14 cellular contexts compared by ENCODE assay signal in the genomic region with DNA sequence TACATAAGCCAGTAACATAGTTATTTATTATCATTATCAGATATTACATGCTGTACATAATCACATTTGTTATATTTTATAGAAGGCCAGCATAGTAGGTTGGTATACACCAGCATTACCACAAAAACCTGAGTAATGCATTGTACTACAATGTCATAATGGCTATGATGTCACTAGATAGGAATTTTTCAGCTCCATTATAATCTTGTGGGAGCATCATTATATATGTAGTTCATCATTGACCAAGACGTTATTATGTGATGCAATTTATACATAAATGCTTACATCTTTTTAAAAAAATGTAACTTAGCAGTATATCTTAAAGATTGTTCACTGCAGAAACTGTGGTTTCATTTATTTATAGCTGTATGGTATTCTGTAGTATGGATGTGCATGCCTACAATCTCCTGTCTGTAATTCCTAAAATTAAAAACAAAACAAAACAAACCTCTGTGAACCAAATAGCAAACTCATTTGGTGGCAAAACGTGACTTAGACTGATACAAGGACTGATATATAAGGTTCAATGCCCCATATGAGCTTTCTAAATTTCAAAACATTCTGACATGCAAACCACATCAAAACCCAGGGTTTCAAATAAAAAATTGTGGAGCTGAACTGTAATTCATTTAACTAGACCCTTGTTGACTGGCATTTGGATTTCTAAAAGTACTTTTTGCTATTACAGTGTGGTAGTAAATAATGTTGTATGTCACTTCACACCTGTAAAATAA.
DNase-seq lines count a peak whose midpoint lies in the region; ATAC-seq, FAIRE-seq and TF ChIP-seq lines count a peak whose summit lies in the region.
"Had no signal": no experiment of that assay in that cellular context is flagged by ENCODE, and none has a peak within 500 bp of the region (broad histone marks: within the 10 kb centered on the region; RNA-seq: fewer than 3 reads in every experiment).

No MANE protein-coding gene starts in this region.

- H3K4me3 Mint-ChIP-seq in nephron: no peak overlapping the region
- H3K4me3 Mint-ChIP-seq in activated CD4-positive, alpha-beta memory T cell treated with anti-CD3 and anti-CD28 coated beads, Interleukin-2, amount 10 ng/mL, durations not matched to agents 7 days and 5 days: no peak overlapping the region
- H3K4me3 Mint-ChIP-seq: activated CD8-positive, alpha-beta T cell treated with anti-CD3 and anti-CD28 coated beads for 36 hours had no signal

- 51 to 68% (median 65%) methylated on average over 2 of the region's 2 CpGs for WGBS in small intestine, 3 donors

- no peak overlapping the region for H3K4me3 ChIP-seq in cardiac fibroblast (replicated peaks in 1 of 2; ENCODE audit: low read depth in 2 of 2, low read length in 2 of 2)
- H3K4me3 ChIP-seq in small intestine (ENCODE audit: low read depth in 1 of 2, low read length in 2 of 2): no peak overlapping the region

- peak overlapping the region; percentile 15 to 93 (median 74) for H3K27ac Mint-ChIP-seq in nephron
- H3K27ac Mint-ChIP-seq in activated CD4-positive, alpha-beta memory T cell treated with anti-CD3 and anti-CD28 coated beads, Interleukin-2, amount 10 ng/mL, durations not matched to agents 7 days and 5 days: no peak overlapping the region

- H3K27me3 ChIP-seq in small intestine (ENCODE audit: control insufficient read depth in 2 of 2, insufficient read depth in 2 of 2, low read length in 2 of 2): no peaks in the 10 kb centered on the region

- TF ChIP-seq CTCF in cardiac fibroblast (IDR thresholded peaks at IDR 0.05; ENCODE audit: low read depth, low read length) (no peak), nephron (IDR thresholded peaks at IDR 0.05; ENCODE audit: unreplicated experiment in 3 of 3) (no peak)

- peaks cover 2 to 7% of the 10 kb centered on the region in 2 donors for H3K4me1 ChIP-seq in small intestine (ENCODE audit: control insufficient read depth in 2 of 2, insufficient read depth in 1 of 2, low read depth in 1 of 2, low read length in 1 of 2)

- POLR2A ChIA-PET in activated CD4-positive, alpha-beta memory T cell treated with anti-CD3 and anti-CD28 coated beads, Interleukin-2, amount 10 ng/mL, durations not matched to agents 7 days and 5 days (lab: Charles Lee): no interaction called here

- H3K27ac ChIP-seq in small intestine (ENCODE audit: low read depth in 1 of 2, low read length in 1 of 2): no peak overlapping the region

- no peaks in the 10 kb centered on the region for H3K9me3 ChIP-seq in small intestine (ENCODE audit: control insufficient read depth, low read depth)

- H3K27me3 Mint-ChIP-seq in nephron (ENCODE audit: low read depth): no peaks in the 10 kb centered on the region
- H3K27me3 Mint-ChIP-seq in activated CD4-positive, alpha-beta memory T cell treated with anti-CD3 and anti-CD28 coated beads, Interleukin-2, amount 10 ng/mL, durations not matched to agents 7 days and 5 days: no peaks in the 10 kb centered on the region
- H3K27me3 Mint-ChIP-seq: activated CD8-positive, alpha-beta T cell treated with anti-CD3 and anti-CD28 coated beads for 36 hours had no signal

- H3K4me1 Mint-ChIP-seq in nephron: peaks cover 42% of the 10 kb centered on the region
- H3K4me1 Mint-ChIP-seq in activated CD4-positive, alpha-beta memory T cell treated with anti-CD3 and anti-CD28 coated beads, Interleukin-2, amount 10 ng/mL, durations not matched to agents 7 days and 5 days: peaks cover 8% of the 10 kb centered on the region

- CTCF ChIA-PET in activated CD4-positive, alpha-beta memory T cell treated with anti-CD3 and anti-CD28 coated beads, Interleukin-2, amount 10 ng/mL, durations not matched to agents 7 days and 5 days (lab: Charles Lee): no interaction called here

- H3K36me3 Mint-ChIP-seq in nephron (ENCODE audit: low read depth): no peaks in the 10 kb centered on the region
- no peaks in the 10 kb centered on the region for H3K36me3 Mint-ChIP-seq in activated CD4-positive, alpha-beta memory T cell treated with anti-CD3 and anti-CD28 coated beads, Interleukin-2, amount 10 ng/mL, durations not matched to agents 7 days and 5 days (ENCODE audit: low read depth)

- H3K9me3 Mint-ChIP-seq in nephron: no peaks in the 10 kb centered on the region
- H3K9me3 Mint-ChIP-seq in activated CD4-positive, alpha-beta memory T cell treated with anti-CD3 and anti-CD28 coated beads, Interleukin-2, amount 10 ng/mL, durations not matched to agents 7 days and 5 days: no peaks in the 10 kb centered on the region
- H3K9me3 Mint-ChIP-seq: activated CD8-positive, alpha-beta T cell treated with anti-CD3 and anti-CD28 coated beads for 36 hours had no signal

- ATAC-seq in HG02973 (IDR thresholded peaks at IDR 0.05; ENCODE audit: unreplicated experiment): no peak
- ATAC-seq in HG03039 (IDR thresholded peaks at IDR 0.05; ENCODE audit: unreplicated experiment): no peak
- ATAC-seq: activated CD8-positive, alpha-beta T cell treated with anti-CD3 and anti-CD28 coated beads for 36 hours had no signal

- peak; percentile 53 for DNase-seq in Daoy (ENCODE audit: low read depth)
- peak; percentile 86 for DNase-seq in NCI-H226
- peak; percentile 50 to 91 for DNase-seq in cardiac fibroblast (ENCODE audit: low read depth in 2 of 2)
- DNase-seq in activated CD4-positive, alpha-beta memory T cell treated with anti-CD3 and anti-CD28 coated beads, Interleukin-2, amount 10 ng/mL, durations not matched to agents 7 days and 5 days: no peak
- no peak for DNase-seq in small intestine
- DNase-seq: activated CD8-positive, alpha-beta T cell treated with anti-CD3 and anti-CD28 coated beads for 36 hours; activated naive CD4-positive, alpha-beta T cell treated with anti-CD3 and anti-CD28 coated beads, Interleukin-2, amount 50 U/mL, for 16 hours; effector CD4-positive, alpha-beta T cell; NCI-H1092; NCI-H526 had no signal

- no peaks in the 10 kb centered on the region for H3K36me3 ChIP-seq in small intestine (ENCODE audit: control insufficient read depth in 2 of 2, insufficient read depth in 2 of 2, low read length in 2 of 2)

- FAIRE-seq in small intestine (lab: Jason Lieb, UNC): no peak
- FAIRE-seq: urothelium cell line had no signal

Comparison
In these comparisons a context has a peak if more than half of its experiments do, and no peak if none do; other contexts are left out.
1. DNase-seq: peak in Daoy (single experiment), NCI-H226 (single experiment) and cardiac fibroblast (2 of 2); none in activated CD4-positive, alpha-beta memory T cell treated with anti-CD3 and anti-CD28 coated beads, Interleukin-2, amount 10 ng/mL, durations not matched to agents 7 days and 5 days (single experiment) and small intestine (single experiment).